22 cellular contexts compared by ENCODE assay signal in the genomic region with DNA sequence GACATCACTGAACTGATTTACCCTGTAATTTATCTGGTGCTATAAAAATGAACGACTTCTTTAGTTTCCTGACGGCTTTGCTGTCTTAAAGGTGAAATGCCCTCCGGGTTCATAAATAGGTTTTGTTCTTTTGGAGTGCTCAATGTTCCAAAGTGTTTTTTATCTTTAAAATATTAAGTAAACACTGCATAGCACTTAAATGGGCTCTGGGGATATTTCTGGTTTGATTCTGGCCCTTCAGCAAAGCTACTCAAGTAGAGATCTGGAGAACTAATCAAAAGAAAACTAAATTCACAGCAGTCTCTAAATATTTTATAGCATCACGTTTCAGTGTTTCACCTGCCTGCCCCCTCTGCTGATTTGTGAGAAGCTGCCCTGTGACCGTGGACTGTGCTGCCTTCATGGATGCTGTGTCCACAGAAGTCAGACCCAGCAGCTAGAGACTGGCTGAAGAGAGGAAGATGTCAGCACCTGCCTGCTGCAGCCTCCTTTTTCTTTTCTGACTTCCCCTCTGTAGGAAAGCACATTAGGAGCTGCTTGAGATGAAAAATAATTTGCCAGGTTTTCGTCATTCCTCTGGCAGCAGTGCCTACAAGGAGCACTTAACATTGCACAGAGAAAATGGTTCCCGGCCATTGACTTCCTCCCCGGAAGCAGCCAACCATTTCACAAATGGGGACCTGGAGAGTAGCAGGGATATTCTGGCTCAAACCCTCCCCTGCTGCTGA.
A peak's percentile ranks its signal among the peaks of the same experiment; 100 is the strongest.
DNase-seq lines count a peak whose midpoint lies in the region; ATAC-seq and TF ChIP-seq lines count a peak whose summit lies in the region.
"Had no signal": no experiment of that assay in that cellular context is flagged by ENCODE, and none has a peak within 500 bp of the region (broad histone marks: within the 10 kb centered on the region; RNA-seq: fewer than 3 reads in every experiment).

No MANE protein-coding gene starts in this region.

- H3K36me3 ChIP-seq in Karpas-422 (ENCODE audit: insufficient read depth, low read length), result no peaks in the 10 kb centered on the region
- H3K36me3 ChIP-seq: esophagus muscularis mucosa, WERI-Rb-1 had no signal

- no peaks in the 10 kb centered on the region for H3K27me3 Mint-ChIP-seq in WTC11 (ENCODE audit: low read depth)
- peaks cover 0 to 4% of the 10 kb centered on the region in 2 donors for H3K27me3 Mint-ChIP-seq in T-cell
- peaks cover 5% of the 10 kb centered on the region for H3K27me3 Mint-ChIP-seq in activated T-cell treated with anti-CD3 and anti-CD28 coated beads, Interleukin-2, amount 50 U/mL, for 4 hours (ENCODE audit: low read depth)
- H3K27me3 Mint-ChIP-seq: activated CD4-positive, alpha-beta memory T cell treated with anti-CD3 and anti-CD28 coated beads for 36 hours; activated naive CD4-positive, alpha-beta T cell treated with anti-CD3 and anti-CD28 coated beads, Interleukin-2, amount 50 U/mL, for 24 hours; CD4-positive, alpha-beta T cell had no signal

- no peaks in the 10 kb centered on the region for H3K79me2 ChIP-seq in Karpas-422 (ENCODE audit: low read length)

- POLR2A ChIA-PET in WTC11 (lab: Charles Lee), result no interaction called here
- POLR2A ChIA-PET in T-cell (lab: Charles Lee), result no interaction called here

- H3K27ac Mint-ChIP-seq in WTC11, result no peak overlapping the region
- H3K27ac Mint-ChIP-seq in T-cell, result no peak overlapping the region
- H3K27ac Mint-ChIP-seq: activated CD4-positive, alpha-beta memory T cell treated with anti-CD3 and anti-CD28 coated beads for 36 hours; activated naive CD4-positive, alpha-beta T cell treated with anti-CD3 and anti-CD28 coated beads, Interleukin-2, amount 50 U/mL, for 24 hours; CD4-positive, alpha-beta T cell; T-helper 1 cell treated with Interleukin-12 subunit alpha and Interleukin-12 subunit beta and Interleukin-4 antibody, amounts not matched to agents 30 μg/mL and 1 μg/mL, for 36 hours had no signal

- peak; percentile 26; the same call in 1 of the 2 replicates for ATAC-seq in WTC11
- ATAC-seq in T-cell (replicated peaks in 1 of 4), result no peak
- no peak for ATAC-seq in activated T-cell treated with anti-CD3 and anti-CD28 coated beads, Interleukin-2, amount 50 U/mL, for 4 hours
- ATAC-seq: left cardiac atrium had no signal

- no peak overlapping the region for H3K4me2 ChIP-seq in Karpas-422 (ENCODE audit: low read depth, low read length, poor library complexity, severe bottlenecking)
- H3K4me2 ChIP-seq: PC-9 had no signal

- no peaks in the 10 kb centered on the region for H4K20me1 ChIP-seq in Karpas-422 (ENCODE audit: insufficient read depth, low read depth, low read length)

- in situ Hi-C loops in GM13976 (cut with MboI; ENCODE audit: low sequenced_read_pairs, unreplicated experiment), result no loop called here

- no peak overlapping the region for H3K27ac ChIP-seq in Karpas-422 (ENCODE audit: low read length)
- H3K27ac ChIP-seq: esophagus muscularis mucosa, PC-9, WERI-Rb-1 had no signal

- no peaks in the 10 kb centered on the region for H3K9me2 ChIP-seq in Karpas-422 (replicated peaks; ENCODE audit: insufficient read depth, low read length)

- CTCF ChIA-PET in WTC11 (lab: Charles Lee) (no interaction called here), T-cell (lab: Charles Lee) (interaction anchor here in 1 of 2 donors (0.6 kb wide), 1 partner anchor 87 kb away, joined by 3 read pairs; no protein-coding TSS in a partner anchor)

- no peaks in the 10 kb centered on the region for H3K36me3 Mint-ChIP-seq in WTC11
- H3K36me3 Mint-ChIP-seq in T-cell, result no peaks in the 10 kb centered on the region
- no peaks in the 10 kb centered on the region for H3K36me3 Mint-ChIP-seq in activated T-cell treated with anti-CD3 and anti-CD28 coated beads, Interleukin-2, amount 50 U/mL, for 4 hours (ENCODE audit: insufficient read depth)
- H3K36me3 Mint-ChIP-seq: activated CD4-positive, alpha-beta memory T cell treated with anti-CD3 and anti-CD28 coated beads for 36 hours; activated naive CD4-positive, alpha-beta T cell treated with anti-CD3 and anti-CD28 coated beads, Interleukin-2, amount 50 U/mL, for 24 hours had no signal

- no peak overlapping the region for H3K9ac ChIP-seq in Karpas-422 (ENCODE audit: low read length)

- H3K9me3 Mint-ChIP-seq in WTC11, result no peaks in the 10 kb centered on the region
- H3K9me3 Mint-ChIP-seq in T-cell, result peaks cover 0 to 5% (median 0%) of the 10 kb centered on the region in 3 donors
- H3K9me3 Mint-ChIP-seq in activated T-cell treated with anti-CD3 and anti-CD28 coated beads, Interleukin-2, amount 50 U/mL, for 4 hours, result peaks cover 6% of the 10 kb centered on the region
- H3K9me3 Mint-ChIP-seq: activated CD4-positive, alpha-beta memory T cell treated with anti-CD3 and anti-CD28 coated beads for 36 hours; CD4-positive, alpha-beta T cell had no signal

- H3K4me3 Mint-ChIP-seq in WTC11 (no peak overlapping the region), T-cell (no peak overlapping the region)
- H3K4me3 Mint-ChIP-seq in activated T-cell treated with anti-CD3 and anti-CD28 coated beads, Interleukin-2, amount 50 U/mL, for 4 hours, result no peak overlapping the region
- H3K4me3 Mint-ChIP-seq: activated CD4-positive, alpha-beta memory T cell treated with anti-CD3 and anti-CD28 coated beads for 36 hours; activated naive CD4-positive, alpha-beta T cell treated with anti-CD3 and anti-CD28 coated beads, Interleukin-2, amount 50 U/mL, for 24 hours; CD4-positive, alpha-beta T cell; T-helper 1 cell treated with Interleukin-12 subunit alpha and Interleukin-12 subunit beta and Interleukin-4 antibody, amounts not matched to agents 30 μg/mL and 1 μg/mL, for 36 hours had no signal

- no peaks in the 10 kb centered on the region for H3K27me3 ChIP-seq in Karpas-422 (ENCODE audit: low read length)
- H3K27me3 ChIP-seq: esophagus muscularis mucosa had no signal

- peaks cover 8% of the 10 kb centered on the region for H3K4me1 Mint-ChIP-seq in WTC11
- no peaks in the 10 kb centered on the region for H3K4me1 Mint-ChIP-seq in T-cell
- no peaks in the 10 kb centered on the region for H3K4me1 Mint-ChIP-seq in activated T-cell treated with anti-CD3 and anti-CD28 coated beads, Interleukin-2, amount 50 U/mL, for 4 hours (ENCODE audit: low read depth)
- H3K4me1 Mint-ChIP-seq: activated naive CD4-positive, alpha-beta T cell treated with anti-CD3 and anti-CD28 coated beads, Interleukin-2, amount 50 U/mL, for 24 hours had no signal

- no peak overlapping the region for H3K4me3 ChIP-seq in Karpas-422 (ENCODE audit: low read length)
- H3K4me3 ChIP-seq: esophagus muscularis mucosa, PC-9 had no signal

- DNase-seq in Karpas-422 (peak; percentile 19), NCI-H2107 (lab: John Stamatoyannopoulos, UW) (peak; percentile 71), WTC11 (ENCODE audit: low spot score) (no peak), retina (peak; percentile 23), T-cell (no peak), GM13976 (ENCODE audit: low spot score) (no peak)
- no peak for DNase-seq in stimulated activated CD4-positive, alpha-beta T cell treated with anti-CD3 and anti-CD28 coated beads, Interleukin-15, amount 100 ng/mL, for 24 hours
- no peak for DNase-seq in activated T-cell treated with anti-CD3 and anti-CD28 coated beads, Interleukin-2, amount 50 U/mL, for 4 hours
- DNase-seq: activated CD4-positive, alpha-beta memory T cell treated with anti-CD3 and anti-CD28 coated beads for 36 hours; CD4-positive, alpha-beta T cell; cerebellar nuclear complex; effector CD8-positive, alpha-beta T cell; KG1; left cardiac atrium; midbrain; NCI-H526; PC-9; stimulated activated CD8-positive, alpha-beta memory T cell treated with anti-CD3 and anti-CD28 coated beads, Interleukin-4, amount 100 ng/mL, for 48 hours; WERI-Rb-1 had no signal

- H3K4me1 ChIP-seq in Karpas-422 (ENCODE audit: low read length), result no peaks in the 10 kb centered on the region
- H3K4me1 ChIP-seq: esophagus muscularis mucosa had no signal

- no peaks in the 10 kb centered on the region for H3K9me3 ChIP-seq in Karpas-422 (ENCODE audit: low read length)
- H3K9me3 ChIP-seq: esophagus muscularis mucosa had no signal

- H2AFZ ChIP-seq in Karpas-422 (ENCODE audit: low read length), result peak overlapping the region; percentile 58
- H2AFZ ChIP-seq: PC-9 had no signal

- TF ChIP-seq CTCF in WTC11 (IDR thresholded peaks at IDR 0.05), result no peak
- no peak for TF ChIP-seq CTCF in GM13976 (IDR thresholded peaks at IDR 0.05; ENCODE audit: borderline replicate concordance, control extremely low read depth, extremely low read depth, insufficient read depth, missing control alignments)

TF ChIP-seq in WTC11, 78 proteins besides CTCF, POLR2A, EP300 and RAD21 (continues in another document):
- TF ChIP-seq GABPB1 (CRISPR knock-in tag; IDR thresholded peaks at IDR 0.05), result no peak
- TF ChIP-seq, protein P1, sequence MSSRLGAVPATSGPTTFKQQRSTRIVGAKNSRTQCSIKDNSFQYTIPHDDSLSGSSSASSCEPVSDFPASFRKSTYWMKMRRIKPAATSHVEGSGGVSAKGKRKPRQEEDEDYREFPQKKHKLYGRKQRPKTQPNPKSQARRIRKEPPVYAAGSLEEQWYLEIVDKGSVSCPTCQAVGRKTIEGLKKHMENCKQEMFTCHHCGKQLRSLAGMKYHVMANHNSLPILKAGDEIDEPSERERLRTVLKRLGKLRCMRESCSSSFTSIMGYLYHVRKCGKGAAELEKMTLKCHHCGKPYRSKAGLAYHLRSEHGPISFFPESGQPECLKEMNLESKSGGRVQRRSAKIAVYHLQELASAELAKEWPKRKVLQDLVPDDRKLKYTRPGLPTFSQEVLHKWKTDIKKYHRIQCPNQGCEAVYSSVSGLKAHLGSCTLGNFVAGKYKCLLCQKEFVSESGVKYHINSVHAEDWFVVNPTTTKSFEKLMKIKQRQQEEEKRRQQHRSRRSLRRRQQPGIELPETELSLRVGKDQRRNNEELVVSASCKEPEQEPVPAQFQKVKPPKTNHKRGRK (CRISPR knock-in tag; IDR thresholded peaks at IDR 0.05; ENCODE audit: borderline replicate concordance), result no peak
- TF ChIP-seq, protein P2, sequence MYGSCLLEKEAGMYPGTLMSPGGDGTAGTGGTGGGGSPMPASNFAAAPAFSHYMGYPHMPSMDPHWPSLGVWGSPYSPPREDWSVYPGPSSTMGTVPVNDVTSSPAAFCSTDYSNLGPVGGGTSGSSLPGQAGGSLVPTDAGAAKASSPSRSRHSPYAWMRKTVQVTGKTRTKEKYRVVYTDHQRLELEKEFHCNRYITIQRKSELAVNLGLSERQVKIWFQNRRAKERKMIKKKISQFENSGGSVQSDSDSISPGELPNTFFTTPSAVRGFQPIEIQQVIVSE (CRISPR knock-in tag; IDR thresholded peaks at IDR 0.05; ENCODE audit: borderline replicate concordance), result no peak
- TF ChIP-seq FOXP1 (CRISPR knock-in tag; IDR thresholded peaks at IDR 0.05; ENCODE audit: borderline replicate concordance), result no peak
- TF ChIP-seq PRRX2 (CRISPR knock-in tag; IDR thresholded peaks at IDR 0.05), result no peak
- TF ChIP-seq, protein P3, sequence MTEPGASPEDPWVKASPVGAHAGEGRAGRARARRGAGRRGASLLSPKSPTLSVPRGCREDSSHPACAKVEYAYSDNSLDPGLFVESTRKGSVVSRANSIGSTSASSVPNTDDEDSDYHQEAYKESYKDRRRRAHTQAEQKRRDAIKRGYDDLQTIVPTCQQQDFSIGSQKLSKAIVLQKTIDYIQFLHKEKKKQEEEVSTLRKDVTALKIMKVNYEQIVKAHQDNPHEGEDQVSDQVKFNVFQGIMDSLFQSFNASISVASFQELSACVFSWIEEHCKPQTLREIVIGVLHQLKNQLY (CRISPR knock-in tag; IDR thresholded peaks at IDR 0.05), result no peak

Comparison
In these comparisons a context has a peak if more than half of its experiments do, and no peak if none do; other contexts are left out.
1. DNase-seq: peak in Karpas-422 (single experiment), NCI-H2107 (single experiment) and retina (single experiment); none in WTC11 (single experiment), T-cell (0 of 34), stimulated activated CD4-positive, alpha-beta T cell treated with anti-CD3 and anti-CD28 coated beads, Interleukin-15, amount 100 ng/mL, for 24 hours (single experiment), activated T-cell treated with anti-CD3 and anti-CD28 coated beads, Interleukin-2, amount 50 U/mL, for 4 hours (single experiment) and GM13976 (single experiment).